In the genomic region with DNA sequence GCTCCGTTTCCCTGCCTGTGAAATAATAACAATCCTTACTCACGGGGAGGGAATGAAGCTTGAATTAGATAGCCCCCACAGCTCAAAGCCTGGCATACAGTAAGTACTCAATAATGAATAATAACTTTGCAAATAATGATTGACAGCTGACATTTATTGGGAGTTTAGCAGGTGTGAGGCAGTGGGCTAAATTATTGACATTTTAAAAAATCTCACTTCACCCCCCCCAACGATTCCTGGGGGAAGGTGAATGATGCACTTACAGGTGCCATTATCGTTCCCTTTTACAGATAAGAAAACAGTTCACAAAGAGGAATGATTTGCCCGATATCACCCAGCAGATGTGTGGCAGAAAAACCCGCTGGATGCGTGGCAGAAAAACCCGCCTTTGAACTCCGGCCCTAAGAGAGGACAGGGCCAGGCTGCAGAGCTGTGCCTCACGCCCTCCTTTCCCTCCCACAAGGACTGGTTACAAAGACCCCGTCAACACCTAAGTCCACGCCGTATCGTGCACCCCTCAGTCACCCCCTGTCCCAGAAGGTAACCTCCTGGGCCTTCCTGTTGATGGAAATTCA, we compare ENCODE assay signal across 2 cellular contexts.
TF ChIP-seq lines count a peak whose summit lies in the region.

No MANE protein-coding gene starts in this region.

TF ChIP-seq in A549, 52 proteins besides CTCF, POLR2A, EP300 and RAD21:
- no peak for TF ChIP-seq SMC3 (IDR thresholded peaks at IDR 0.05)
TF ChIP-seq in A549: peak in this region for 0.

TF ChIP-seq in K562, 482 proteins besides CTCF, POLR2A, EP300 and RAD21:
- TF ChIP-seq ZNF707 (CRISPR knock-in tag; conservative IDR thresholded peaks at IDR 0.05) (no peak), ZNF263 (CRISPR knock-in tag; IDR thresholded peaks at IDR 0.05; ENCODE audit: borderline replicate concordance) (no peak), KLF13 (tag; IDR thresholded peaks at IDR 0.05; ENCODE audit: borderline replicate concordance, low read depth) (no peak), MCM2 (IDR thresholded peaks at IDR 0.05; ENCODE audit: low read depth) (no peak), SMAD1 (IDR thresholded peaks at IDR 0.05; ENCODE audit: low read depth, low read length, partially characterized antibody) (no peak), KHSRP (IDR thresholded peaks at IDR 0.05) (no peak), HSF4 (CRISPR knock-in tag; IDR thresholded peaks at IDR 0.05; ENCODE audit: borderline replicate concordance) (no peak), ZNF57 (CRISPR knock-in tag; IDR thresholded peaks at IDR 0.05) (no peak), PHB (CRISPR knock-in tag; IDR thresholded peaks at IDR 0.05) (no peak), RBFOX2 (IDR thresholded peaks at IDR 0.05; ENCODE audit: low read depth, low read length) (no peak), ZNF165 (CRISPR knock-in tag; IDR thresholded peaks at IDR 0.05; ENCODE audit: borderline replicate concordance) (no peak), SUPT5H (IDR thresholded peaks at IDR 0.05) (no peak), MEIS2 (IDR thresholded peaks at IDR 0.05; ENCODE audit: partially characterized antibody) (peak; percentile 9), SMARCA4 (IDR thresholded peaks at IDR 0.05) (no peak), ADNP (tag; IDR thresholded peaks at IDR 0.05) (no peak), THRAP3 (IDR thresholded peaks at IDR 0.05; ENCODE audit: borderline replicate concordance) (no peak)
- TF ChIP-seq, protein P1, sequence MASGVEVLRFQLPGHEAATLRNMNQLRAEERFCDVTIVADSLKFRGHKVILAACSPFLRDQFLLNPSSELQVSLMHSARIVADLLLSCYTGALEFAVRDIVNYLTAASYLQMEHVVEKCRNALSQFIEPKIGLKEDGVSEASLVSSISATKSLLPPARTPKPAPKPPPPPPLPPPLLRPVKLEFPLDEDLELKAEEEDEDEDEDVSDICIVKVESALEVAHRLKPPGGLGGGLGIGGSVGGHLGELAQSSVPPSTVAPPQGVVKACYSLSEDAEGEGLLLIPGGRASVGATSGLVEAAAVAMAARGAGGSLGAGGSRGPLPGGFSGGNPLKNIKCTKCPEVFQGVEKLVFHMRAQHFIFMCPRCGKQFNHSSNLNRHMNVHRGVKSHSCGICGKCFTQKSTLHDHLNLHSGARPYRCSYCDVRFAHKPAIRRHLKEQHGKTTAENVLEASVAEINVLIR (CRISPR knock-in tag; IDR thresholded peaks at IDR 0.05): no peak
- TF ChIP-seq, protein P2, sequence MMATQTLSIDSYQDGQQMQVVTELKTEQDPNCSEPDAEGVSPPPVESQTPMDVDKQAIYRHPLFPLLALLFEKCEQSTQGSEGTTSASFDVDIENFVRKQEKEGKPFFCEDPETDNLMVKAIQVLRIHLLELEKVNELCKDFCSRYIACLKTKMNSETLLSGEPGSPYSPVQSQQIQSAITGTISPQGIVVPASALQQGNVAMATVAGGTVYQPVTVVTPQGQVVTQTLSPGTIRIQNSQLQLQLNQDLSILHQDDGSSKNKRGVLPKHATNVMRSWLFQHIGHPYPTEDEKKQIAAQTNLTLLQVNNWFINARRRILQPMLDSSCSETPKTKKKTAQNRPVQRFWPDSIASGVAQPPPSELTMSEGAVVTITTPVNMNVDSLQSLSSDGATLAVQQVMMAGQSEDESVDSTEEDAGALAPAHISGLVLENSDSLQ (IDR thresholded peaks at IDR 0.05): peak; percentile 38
TF ChIP-seq in K562: peak in this region for 2.
